ENCODE assay signal across 8 cellular contexts in genomic region chr10:63554666-63555065, GRCh38. TPM values are rescaled to one million over a fixed set of nuclear protein-coding genes. Genes with fewer than 3 reads are reported as not detected.
A peak's percentile ranks its signal among the peaks of the same experiment; 100 is the strongest.
DNase-seq lines count a peak whose midpoint lies in the region; ATAC-seq and TF ChIP-seq lines count a peak whose summit lies in the region.

No MANE protein-coding gene starts in this region.

- intact Hi-C loops in transverse colon (cut with DNase I; ENCODE audit: low total_unique reads), result no loop called here

- no peaks in the 10 kb centered on the region for H3K27me3 ChIP-seq in transverse colon

- H3K4me1 ChIP-seq in transverse colon, result peaks cover 0 to 15% (median 5%) of the 10 kb centered on the region in 4 donors

- WGBS in transverse colon (ENCODE audit: low coverage in 1 of 2), 2 donors, result 79 to 83% methylated on average over 2 of the region's 2 CpGs

- H3K9me3 ChIP-seq in transverse colon, result no peaks in the 10 kb centered on the region

- DNase-seq in A172 (ENCODE audit: low spot score) (peak; percentile 84), WTC11 (ENCODE audit: low spot score) (no peak), fibroblast of the conjunctiva (ENCODE audit: low read depth) (peak; percentile 47), transverse colon (peak; percentile 41), OCI-M2 (lab: John Stamatoyannopoulos, UW; ENCODE audit: unreplicated experiment) (no peak)
- no peak for DNase-seq in activated CD4-positive, CD25-positive, alpha-beta regulatory T cell (lab: John Stamatoyannopoulos, UW)

- H3K4me3 Mint-ChIP-seq in WTC11, result no peak overlapping the region

- H3K4me1 Mint-ChIP-seq in WTC11, result peaks cover 19% of the 10 kb centered on the region

- no peaks in the 10 kb centered on the region for H3K27me3 Mint-ChIP-seq in WTC11 (ENCODE audit: low read depth)

- no peak overlapping the region for H3K27ac ChIP-seq in transverse colon

- TF ChIP-seq POLR2A in transverse colon (IDR thresholded peaks at IDR 0.05), result no peak

- ATAC-seq in GM18868 (IDR thresholded peaks at IDR 0.05; ENCODE audit: unreplicated experiment), result peak; percentile 87
- ATAC-seq in HG03378 (IDR thresholded peaks at IDR 0.05; ENCODE audit: unreplicated experiment), result peak; percentile 88
- ATAC-seq in WTC11, result no peak

- peak overlapping the region; percentile 61; the same call in 1 of the 2 replicates for H3K27ac Mint-ChIP-seq in WTC11

- no peaks in the 10 kb centered on the region for H3K36me3 Mint-ChIP-seq in WTC11

- in situ Hi-C loops in transverse colon (cut with MboI; ENCODE audit: low pct_ligation_motif_present in 1 of 4, low pct_unique_long_range_greater_than_20kb in 1 of 4, low sequenced_read_pairs in 3 of 4), result no loop called here

- CTCF ChIA-PET in WTC11 (lab: Charles Lee), result interaction anchor here (1.0 kb wide), 1 partner anchor 51 kb away, joined by 3 read pairs; no protein-coding TSS in a partner anchor

- no peak for TF ChIP-seq CTCF in WTC11 (IDR thresholded peaks at IDR 0.05)
- TF ChIP-seq CTCF in transverse colon (IDR thresholded peaks at IDR 0.05), result no peak

- POLR2A ChIA-PET in WTC11 (lab: Charles Lee), result no interaction called here

- H3K36me3 ChIP-seq in transverse colon, result no peaks in the 10 kb centered on the region

- H3K4me3 ChIP-seq in transverse colon, result no peak overlapping the region

- no peak for TF ChIP-seq EP300 in transverse colon (IDR thresholded peaks at IDR 0.05; ENCODE audit: low read depth)

- H3K9me3 Mint-ChIP-seq in WTC11, result no peaks in the 10 kb centered on the region

TF ChIP-seq in WTC11, 78 proteins besides CTCF, POLR2A, EP300 and RAD21:
- TF ChIP-seq ELF4 (CRISPR knock-in tag; IDR thresholded peaks at IDR 0.05; ENCODE audit: low read depth) (no peak), ZNF219 (CRISPR knock-in tag; IDR thresholded peaks at IDR 0.05; ENCODE audit: borderline replicate concordance) (no peak), ZBTB21 (CRISPR knock-in tag; IDR thresholded peaks at IDR 0.05; ENCODE audit: borderline replicate concordance) (no peak), USF1 (CRISPR knock-in tag; IDR thresholded peaks at IDR 0.05) (no peak), MXD4 (CRISPR knock-in tag; IDR thresholded peaks at IDR 0.05; ENCODE audit: borderline replicate concordance) (no peak), NR3C1 (CRISPR knock-in tag; conservative IDR thresholded peaks at IDR 0.05; ENCODE audit: low read depth) (no peak), ATF3 (CRISPR knock-in tag; conservative IDR thresholded peaks at IDR 0.05) (no peak), JAZF1 (CRISPR knock-in tag; IDR thresholded peaks at IDR 0.05) (no peak), E2F1 (CRISPR knock-in tag; IDR thresholded peaks at IDR 0.05) (no peak), FOXK1 (CRISPR knock-in tag; IDR thresholded peaks at IDR 0.05) (no peak), ZNF396 (CRISPR knock-in tag; IDR thresholded peaks at IDR 0.05; ENCODE audit: borderline replicate concordance) (no peak), ZNF425 (CRISPR knock-in tag; conservative IDR thresholded peaks at IDR 0.05) (no peak), ZNF121 (CRISPR knock-in tag; IDR thresholded peaks at IDR 0.05) (no peak)

RNA-seq across cellular contexts. Expression of gene REEP3, which starts 33.5 kb away (rescaled TPM):
- total RNA-seq in A172 (2014; rRNA removed; shearing (Covaris generic)), result 69.1 and 101 TPM in 2 replicates
- total RNA-seq in WTC11 (2021) (18.5 to 23.2 TPM (median 21.2 TPM) in 3 replicates), transverse colon (10 to 100 TPM; 23.9 to 50.1 (median 36.7) TPM)

Comparison
In these comparisons a context has a peak if more than half of its experiments do, and no peak if none do; other contexts are left out.
1. DNase-seq: peak in A172 (single experiment), fibroblast of the conjunctiva (single experiment) and transverse colon (single experiment); none in WTC11 (single experiment), activated CD4-positive, CD25-positive, alpha-beta regulatory T cell (0 of 4) and OCI-M2 (single experiment).